ENCODE assay signal across 3 cellular contexts in the genomic region with DNA sequence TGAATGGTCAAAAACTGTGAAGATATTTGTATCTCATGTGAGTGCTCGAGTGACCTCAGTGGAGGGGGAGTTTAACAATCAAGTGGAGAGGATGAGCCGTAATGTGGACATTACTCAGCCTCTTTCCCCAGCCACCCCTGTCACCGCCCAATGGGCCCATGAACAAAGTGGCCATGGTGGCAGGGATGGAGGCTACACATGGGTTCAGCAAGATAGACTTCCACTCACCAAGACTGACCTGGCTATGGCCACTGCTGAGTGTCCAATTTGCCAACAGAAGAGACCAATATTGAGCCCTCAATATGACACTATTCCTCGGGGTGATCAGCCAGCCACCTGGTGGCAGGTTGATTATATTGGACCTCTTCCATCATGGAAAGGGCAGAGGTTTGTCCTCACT. TPM values are rescaled to one million over a fixed set of nuclear protein-coding genes. Genes with fewer than 3 reads are reported as not detected.
"Had no signal": no experiment of that assay in that cellular context is flagged by ENCODE, and none has a peak within 500 bp of the region (broad histone marks: within the 10 kb centered on the region; RNA-seq: fewer than 3 reads in every experiment).

No MANE protein-coding gene starts in this region.

RNA-seq across cellular contexts. Expression of gene CCL4L2, which starts 10.8 kb away (rescaled TPM):
- total RNA-seq: body of pancreas, cardiac septum had no signal

RNA-seq across cellular contexts. Expression of gene CCL3L1, which starts 25.1 kb away (rescaled TPM):
- total RNA-seq: cardiac septum had no signal

RNA-seq across cellular contexts. Expression of gene TBC1D3I, which starts 42.7 kb away (rescaled TPM):
- total RNA-seq: activated naive CD8-positive, alpha-beta T cell treated with anti-CD3 and anti-CD28 coated beads for 36 hours; body of pancreas had no signal

RNA-seq across cellular contexts. Expression of gene TBC1D3B, which starts 45.3 kb away (rescaled TPM):
- total RNA-seq: body of pancreas had no signal
